ENCODE assay signal across 8 cellular contexts in genomic region chr6:151493495-151494234, GRCh38. TPM values are rescaled to one million over a fixed set of nuclear protein-coding genes. Genes with fewer than 3 reads are reported as not detected.
DNase-seq lines count a peak whose midpoint lies in the region; ATAC-seq and TF ChIP-seq lines count a peak whose summit lies in the region.

CCDC170 (plus strand) TSS chr6:151494017; CDS start chr6:151494129, 112 bp downstream.

- peak; percentile 17 for DNase-seq in activated T-cell treated with anti-CD3 and anti-CD28 coated beads for 48 hours (ENCODE audit: low read depth)
- DNase-seq in activated T-cell treated with anti-CD3 and anti-CD28 coated beads, Interleukin-2, amount 50 U/mL, for 1 hour: no peak
- DNase-seq in PC-3: no peak

- TF ChIP-seq CTCF in PC-3 (conservative IDR thresholded peaks at IDR 0.05; ENCODE audit: low read depth, low read length): no peak
- no peak for TF ChIP-seq CTCF in liver (IDR thresholded peaks at IDR 0.05; ENCODE audit: low read depth, low read length, missing input control)

- H3K79me2 ChIP-seq in PC-3 (ENCODE audit: low read length): no peaks in the 10 kb centered on the region

- intact Hi-C loops in PC-3 (cut with micrococcal nuclease): no loop called here

- H3K9ac ChIP-seq in PC-3 (ENCODE audit: low read length): no peak within 1 kb of the TSS
- H3K9ac ChIP-seq in duodenal mucosa (ENCODE audit: low read depth in 1 of 2, low read length in 2 of 2): peak within 1 kb of the TSS; percentile 30 to 57
- H3K9ac ChIP-seq in liver (ENCODE audit: low read depth in 1 of 2, low read length in 2 of 2): peak within 1 kb of the TSS in 1 of 2 donors; percentile 49
- H3K9ac ChIP-seq in stomach smooth muscle (ENCODE audit: low read length in 2 of 2): peak within 1 kb of the TSS; percentile 60 to 64

- H4K20me1 ChIP-seq in PC-3 (ENCODE audit: low read length): no peaks in the 10 kb centered on the region

- no peak within 1 kb of the TSS for H3K27ac ChIP-seq in PC-3 (ENCODE audit: low read length)
- H3K27ac ChIP-seq in duodenal mucosa (ENCODE audit: low read depth, low read length): peak within 1 kb of the TSS; percentile 66
- peak within 1 kb of the TSS; percentile 48 to 53 for H3K27ac ChIP-seq in liver (ENCODE audit: low read depth in 1 of 2, low read length in 2 of 2)
- no peak within 1 kb of the TSS for H3K27ac ChIP-seq in stomach smooth muscle (ENCODE audit: low read length)

- BruUV-seq in PC-3 (replicated peaks; lab: Mats Ljungman, UMichigan): no TSS peak

- no peaks in the 10 kb centered on the region for H3K9me2 ChIP-seq in PC-3 (replicated peaks; ENCODE audit: low read length)

- peak within 1 kb of the TSS; percentile 79 for H3K4me3 ChIP-seq in PC-3 (ENCODE audit: low read length)
- peak within 1 kb of the TSS; percentile 76 to 78 for H3K4me3 ChIP-seq in duodenal mucosa (ENCODE audit: low read depth in 1 of 2, low read length in 2 of 2)
- H3K4me3 ChIP-seq in liver (ENCODE audit: low read depth in 1 of 3, low read length in 3 of 3): peak within 1 kb of the TSS; percentile 62 to 83 (median 70)
- peak within 1 kb of the TSS; percentile 77 to 79 for H3K4me3 ChIP-seq in stomach smooth muscle (ENCODE audit: low read length in 2 of 2)

- no peak for TF ChIP-seq RAD21 in liver (IDR thresholded peaks at IDR 0.05)

- peak within 1 kb of the TSS; percentile 88 for H3K4me2 ChIP-seq in PC-3 (ENCODE audit: low read length)

- CTCF ChIA-PET in PC-3 (lab: Charles Lee): no interaction called here

- no peaks in the 10 kb centered on the region for H3K4me1 ChIP-seq in PC-3 (ENCODE audit: insufficient read depth, low read length)
- peaks cover 8 to 10% of the 10 kb centered on the region in 2 donors for H3K4me1 ChIP-seq in duodenal mucosa (ENCODE audit: control insufficient read depth in 1 of 2, insufficient read depth in 2 of 2, low read length in 2 of 2)
- H3K4me1 ChIP-seq in liver (ENCODE audit: control insufficient read depth in 4 of 4, insufficient read depth in 4 of 4, low read length in 3 of 4): peaks cover 0 to 22% (median 19%) of the 10 kb centered on the region in 4 donors
- H3K4me1 ChIP-seq in stomach smooth muscle (ENCODE audit: control insufficient read depth, insufficient read depth, low read length): peaks cover 13% of the 10 kb centered on the region

- WGBS in liver: 7% methylated on average over 70 of the region's 70 CpGs

- ATAC-seq in PC-3: peak; percentile 45
- ATAC-seq in HG02870 (IDR thresholded peaks at IDR 0.05; ENCODE audit: unreplicated experiment): no peak
- ATAC-seq in GM18498 (IDR thresholded peaks at IDR 0.05; ENCODE audit: unreplicated experiment): no peak

- H3K36me3 ChIP-seq in PC-3 (ENCODE audit: low read depth, low read length): no peaks in the 10 kb centered on the region
- H3K36me3 ChIP-seq in duodenal mucosa (ENCODE audit: control insufficient read depth in 1 of 2, insufficient read depth in 2 of 2, low read length in 2 of 2): no peaks in the 10 kb centered on the region
- H3K36me3 ChIP-seq in liver (ENCODE audit: control insufficient read depth in 4 of 4, insufficient read depth in 3 of 4, low read depth in 1 of 4, low read length in 3 of 4): no peaks in the 10 kb centered on the region
- H3K36me3 ChIP-seq in stomach smooth muscle (ENCODE audit: control insufficient read depth in 2 of 2, insufficient read depth in 2 of 2, low read length in 2 of 2): no peaks in the 10 kb centered on the region

- peak within 1 kb of the TSS; percentile 84 for H2AFZ ChIP-seq in PC-3 (ENCODE audit: low read length)

- POLR2A ChIA-PET in PC-3 (lab: Charles Lee; ENCODE audit: unreplicated experiment): no interaction called here

- H3K27me3 ChIP-seq in PC-3 (ENCODE audit: low read length) (peaks cover 20% of the 10 kb centered on the region), duodenal mucosa (ENCODE audit: control insufficient read depth in 1 of 2, insufficient read depth in 2 of 2, low read length in 2 of 2) (peaks cover 2 to 5% of the 10 kb centered on the region in 2 donors), liver (ENCODE audit: control insufficient read depth in 4 of 4, insufficient read depth in 4 of 4, low read length in 3 of 4) (no peaks in the 10 kb centered on the region), stomach smooth muscle (ENCODE audit: control insufficient read depth in 1 of 2, insufficient read depth in 2 of 2, low read length in 2 of 2) (peaks cover 5 to 14% of the 10 kb centered on the region in 2 donors)

- H3K9me3 ChIP-seq in PC-3 (ENCODE audit: low read length) (no peaks in the 10 kb centered on the region), duodenal mucosa (ENCODE audit: control insufficient read depth in 1 of 2, low read length in 2 of 2) (no peaks in the 10 kb centered on the region), liver (ENCODE audit: control insufficient read depth in 4 of 4, low read length in 3 of 4) (no peaks in the 10 kb centered on the region), stomach smooth muscle (ENCODE audit: control insufficient read depth in 2 of 2, low read length in 2 of 2) (no peaks in the 10 kb centered on the region)

- no peaks in the 10 kb centered on the region for H3F3A ChIP-seq in PC-3 (ENCODE audit: low read length, unreplicated experiment)

TF ChIP-seq in liver, 16 proteins besides CTCF, POLR2A, EP300 and RAD21:
- no peak for TF ChIP-seq FOXA2 (IDR thresholded peaks at IDR 0.05)
- no peak for TF ChIP-seq HNF4G (IDR thresholded peaks at IDR 0.05)
- TF ChIP-seq ZBTB33 (IDR thresholded peaks at IDR 0.05): no peak
- no peak for TF ChIP-seq EGR1 (IDR thresholded peaks at IDR 0.05; ENCODE audit: low read depth in 2 of 2)
- no peak for TF ChIP-seq YY1 (IDR thresholded peaks at IDR 0.05)
- TF ChIP-seq SP1 (IDR thresholded peaks at IDR 0.05): no peak
- TF ChIP-seq RXRA (IDR thresholded peaks at IDR 0.05): no peak
- no peak for TF ChIP-seq HNF4A (conservative IDR thresholded peaks at IDR 0.05)
- TF ChIP-seq ATF3 (IDR thresholded peaks at IDR 0.05): no peak
- TF ChIP-seq NR2F2 (IDR thresholded peaks at IDR 0.05): no peak
- no peak for TF ChIP-seq MAX (IDR thresholded peaks at IDR 0.05)
- no peak for TF ChIP-seq FOXA1 (IDR thresholded peaks at IDR 0.05)
- TF ChIP-seq JUND (IDR thresholded peaks at IDR 0.05): no peak
- no peak for TF ChIP-seq GABPA (IDR thresholded peaks at IDR 0.05 in 1 of 2, conservative IDR thresholded peaks at IDR 0.05 in 1 of 2)

RNA-seq across cellular contexts. Expression of gene CCDC170, which starts in this region (rescaled TPM):
- total RNA-seq in PC-3 (2014; rRNA removed) (not detected in 2 replicates), liver (under 1 TPM; 0.37 to 0.59 TPM)
- polyA plus RNA-seq in liver: under 1 TPM; 0.38 to 0.53 TPM

Comparison
In these comparisons a context has a peak if more than half of its experiments do, and no peak if none do; other contexts are left out.
1. Peak in ATAC-seq, H3K4me3 ChIP-seq and H3K4me2 ChIP-seq in PC-3; RNA of the gene not detected or under 1 TPM.
2. H3K27ac ChIP-seq: peak in duodenal mucosa (single experiment) and liver (2 of 2); none in PC-3 (single experiment) and stomach smooth muscle (single experiment).
3. Peak in every context shown above with its lines, with median percentiles within 50 percentile points of each other: H3K4me3 ChIP-seq.